25 cellular contexts compared by ENCODE assay signal in genomic region chr2:51628953-51629352, GRCh38.
"Had no signal": no experiment of that assay in that cellular context is flagged by ENCODE, and none has a peak within 500 bp of the region (broad histone marks: within the 10 kb centered on the region; RNA-seq: fewer than 3 reads in every experiment).

No MANE protein-coding gene starts in this region.

- H3K27ac ChIP-seq: dorsolateral prefrontal cortex, epithelial cell of prostate, neutrophil, prostate gland, right atrium auricular region, sigmoid colon, skin epidermis, spleen, thoracic aorta, upper lobe of left lung, uterus had no signal

- ATAC-seq: esophagus mucosa; natural killer cell; stimulated activated memory B cell treated with anti-CD40 and anti-IgM and Interleukin-4, amounts not matched to agents 10 μg/mL and 1 μg/mL and 100 μg/mL, for 72 hours; stimulated activated naive CD8-positive, alpha-beta T cell treated with anti-CD3 and anti-CD28 coated beads, Interleukin-15, Interleukin-2, amounts not matched to agents 100 U/mL and 50 U/mL, for 24 hours had no signal

- H3K4me3 ChIP-seq: dorsolateral prefrontal cortex, lung, prostate gland, right atrium auricular region, sigmoid colon, skin epidermis, spleen, thoracic aorta, tibial nerve, upper lobe of left lung, uterus had no signal

- H3K27me3 ChIP-seq: neutrophil, right atrium auricular region, sigmoid colon, spleen, tibial nerve, upper lobe of left lung, uterus had no signal

- FAIRE-seq: colon, frontal cortex had no signal

- H3K9me3 ChIP-seq: neutrophil, prostate gland, sigmoid colon, thoracic aorta, upper lobe of left lung, uterus had no signal

- H3K4me1 ChIP-seq: prostate gland, right atrium auricular region, sigmoid colon, spleen, upper lobe of left lung, uterus had no signal

- DNase-seq: cerebellar nuclear complex; dorsolateral prefrontal cortex; effector CD4-positive, alpha-beta T cell; hypothalamus; immature natural killer cell; islet precursor cell; natural killer cell; sigmoid colon; spleen; stimulated activated CD4-positive, alpha-beta T cell treated with anti-CD3 and anti-CD28 coated beads, Interleukin-4, amount 100 ng/mL, for 4 hours; stimulated activated naive CD8-positive, alpha-beta T cell treated with anti-CD3 and anti-CD28 coated beads, Interleukin-15, Interleukin-2, amounts not matched to agents 100 U/mL and 50 U/mL, for 24 hours; upper lobe of left lung; uterus had no signal

- H3K36me3 ChIP-seq: neutrophil, prostate gland, right atrium auricular region, sigmoid colon, spleen, thoracic aorta, tibial nerve, upper lobe of left lung, uterus had no signal
